ENCODE assay signal across 27 cellular contexts in genomic region chr1:81242103-81242502, GRCh38.
"Had no signal": no experiment of that assay in that cellular context is flagged by ENCODE, and none has a peak within 500 bp of the region (broad histone marks: within the 10 kb centered on the region; RNA-seq: fewer than 3 reads in every experiment).

No MANE protein-coding gene starts in this region.

- H3K4me1 ChIP-seq: parathyroid adenoma, psoas muscle, sigmoid colon, vagina had no signal

- H3K36me3 Mint-ChIP-seq: neural progenitor cell; stimulated activated effector memory CD8-positive, alpha-beta T cell treated with anti-CD3 and anti-CD28 coated beads, Interleukin-12 subunit alpha, Interleukin-12 subunit beta, amount 100 ng/mL, for 72 hours; stimulated activated naive B cell treated with anti-CD40 and anti-IgM and Interleukin-4, amounts not matched to agents 10 μg/mL and 1 μg/mL and 100 μg/mL, for 72 hours had no signal

- H3K9ac ChIP-seq: neural progenitor cell, parathyroid adenoma had no signal

- DNase-seq: occipital lobe; ovary; posterior cingulate gyrus; psoas muscle; right cardiac atrium; right lobe of liver; sigmoid colon; small intestine; stimulated activated CD4-positive, alpha-beta T cell treated with anti-CD3 and anti-CD28 coated beads, Interleukin-15, amount 100 ng/mL, for 24 hours; stimulated activated CD4-positive, alpha-beta T cell treated with anti-CD3 and anti-CD28 coated beads, Interleukin-2, amount 100 ng/mL, for 24 hours; stimulated activated CD4-positive, alpha-beta T cell treated with anti-CD3 and anti-CD28 coated beads, Interleukin-2, amount 100 ng/mL, for 48 hours; stimulated activated CD4-positive, alpha-beta T cell treated with anti-CD3 and anti-CD28 coated beads, Interleukin-4, amount 100 ng/mL, for 24 hours; stimulated activated naive B cell treated with anti-CD40 and anti-IgM and Interleukin-4, amounts not matched to agents 10 μg/mL and 1 μg/mL and 100 μg/mL, for 72 hours; stimulated activated naive CD4-positive, alpha-beta T cell treated with Interleukin-2 at 50 U/mL for 16 hours; stomach; thyroid gland; trophoblast cell; upper lobe of left lung had no signal

- H2AFZ ChIP-seq: neural progenitor cell, parathyroid adenoma had no signal

- H3K4me3 ChIP-seq: neural progenitor cell, ovary, psoas muscle, right lobe of liver, sigmoid colon, stomach, thoracic aorta, thyroid gland, tibial nerve, upper lobe of left lung, vagina had no signal

- H3K79me2 ChIP-seq: parathyroid adenoma had no signal

- H3K27ac Mint-ChIP-seq: nephron; neural progenitor cell; progenitor cell of endocrine pancreas; stimulated activated effector memory CD8-positive, alpha-beta T cell treated with anti-CD3 and anti-CD28 coated beads, Interleukin-12 subunit alpha, Interleukin-12 subunit beta, amount 100 ng/mL, for 72 hours; stimulated activated naive B cell treated with anti-CD40 and anti-IgM and Interleukin-4, amounts not matched to agents 10 μg/mL and 1 μg/mL and 100 μg/mL, for 72 hours; stimulated activated naive CD8-positive, alpha-beta T cell treated with anti-CD3 and anti-CD28 coated beads, Interleukin-15, Interleukin-2, amounts not matched to agents 100 ng/mL and 50 ng/mL, for 24 hours had no signal

- H3K27ac ChIP-seq: neural progenitor cell, ovary, parathyroid adenoma, psoas muscle, right lobe of liver, sigmoid colon, stomach, thoracic aorta, thyroid gland, tibial nerve, upper lobe of left lung, vagina had no signal

- H3K4me3 Mint-ChIP-seq: nephron; neural progenitor cell; stimulated activated effector memory CD8-positive, alpha-beta T cell treated with anti-CD3 and anti-CD28 coated beads, Interleukin-12 subunit alpha, Interleukin-12 subunit beta, amount 100 ng/mL, for 72 hours; stimulated activated naive B cell treated with anti-CD40 and anti-IgM and Interleukin-4, amounts not matched to agents 10 μg/mL and 1 μg/mL and 100 μg/mL, for 72 hours; stimulated activated naive CD8-positive, alpha-beta T cell treated with anti-CD3 and anti-CD28 coated beads, Interleukin-15, Interleukin-2, amounts not matched to agents 100 ng/mL and 50 ng/mL, for 24 hours had no signal

- H3K36me3 ChIP-seq: neural progenitor cell, ovary, right lobe of liver, sigmoid colon, stomach, thoracic aorta, thyroid gland, tibial nerve, upper lobe of left lung, vagina had no signal

- H3K9me3 ChIP-seq: ovary, psoas muscle, right lobe of liver, sigmoid colon, stomach, thoracic aorta, thyroid gland, upper lobe of left lung, vagina had no signal

- ATAC-seq: psoas muscle; right cardiac atrium; right lobe of liver; stimulated activated effector memory CD8-positive, alpha-beta T cell treated with anti-CD3 and anti-CD28 coated beads, Interleukin-12 subunit alpha, Interleukin-12 subunit beta, amount 100 ng/mL, for 72 hours; stimulated activated naive B cell treated with anti-CD40 and anti-IgM and Interleukin-4, amounts not matched to agents 10 μg/mL and 1 μg/mL and 100 μg/mL, for 72 hours had no signal

- H3K27me3 Mint-ChIP-seq: stimulated activated naive B cell treated with anti-CD40 and anti-IgM and Interleukin-4, amounts not matched to agents 10 μg/mL and 1 μg/mL and 100 μg/mL, for 72 hours; stimulated activated naive CD8-positive, alpha-beta T cell treated with anti-CD3 and anti-CD28 coated beads, Interleukin-15, Interleukin-2, amounts not matched to agents 100 ng/mL and 50 ng/mL, for 24 hours had no signal

- H3K27me3 ChIP-seq: neural progenitor cell, ovary, right lobe of liver, sigmoid colon, stomach, thyroid gland, tibial nerve, upper lobe of left lung, vagina had no signal

- H3K4me1 Mint-ChIP-seq: stimulated activated effector memory CD8-positive, alpha-beta T cell treated with anti-CD3 and anti-CD28 coated beads, Interleukin-12 subunit alpha, Interleukin-12 subunit beta, amount 100 ng/mL, for 72 hours; stimulated activated naive B cell treated with anti-CD40 and anti-IgM and Interleukin-4, amounts not matched to agents 10 μg/mL and 1 μg/mL and 100 μg/mL, for 72 hours had no signal
